11 cellular contexts compared by ENCODE assay signal in the genomic region with DNA sequence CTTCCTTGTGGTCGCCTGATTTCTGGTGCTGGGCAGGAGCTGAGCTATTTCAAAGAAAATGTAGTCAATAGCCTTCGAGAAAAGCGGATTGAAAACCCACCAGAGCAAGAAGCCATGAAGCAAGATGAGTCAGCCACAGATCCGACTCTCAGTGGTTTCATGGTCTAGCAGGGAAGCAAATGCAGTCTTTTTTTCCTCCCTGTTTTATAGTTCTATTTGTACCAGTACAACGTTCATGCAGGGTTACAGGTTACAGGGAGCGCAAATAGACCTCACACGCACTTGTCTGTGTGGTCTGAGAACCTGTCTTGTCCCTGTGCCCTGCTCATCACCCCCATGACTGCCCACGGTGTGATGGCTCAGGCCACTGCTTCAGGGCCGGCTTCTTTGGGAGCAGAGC.
A peak's percentile ranks its signal among the peaks of the same experiment; 100 is the strongest.
DNase-seq lines count a peak whose midpoint lies in the region; ATAC-seq lines count a peak whose summit lies in the region.
"Had no signal": no experiment of that assay in that cellular context is flagged by ENCODE, and none has a peak within 500 bp of the region (broad histone marks: within the 10 kb centered on the region; RNA-seq: fewer than 3 reads in every experiment).

No MANE protein-coding gene starts in this region.

- H3K4me3 Mint-ChIP-seq in memory B cell = no peak overlapping the region

- peaks cover 15% of the 10 kb centered on the region for H3K4me1 Mint-ChIP-seq in memory B cell

- peak; percentile 82 for ATAC-seq in GM19023 (IDR thresholded peaks at IDR 0.05; ENCODE audit: unreplicated experiment)
- ATAC-seq in GM21723 (IDR thresholded peaks at IDR 0.05; ENCODE audit: unreplicated experiment) = peak; percentile 89
- peak; percentile 79 for ATAC-seq in HG03342 (IDR thresholded peaks at IDR 0.05; ENCODE audit: unreplicated experiment)
- ATAC-seq in memory B cell (ENCODE audit: low read depth) = peak; percentile 62
- ATAC-seq: heart left ventricle had no signal

- DNase-seq in memory B cell (ENCODE audit: low spot score in 2 of 2) (no peak), HuH-7 (ENCODE audit: low spot score) (no peak)
- no peak for DNase-seq in NK-92 treated with Interleukin-12 subunit alpha and Interleukin-12 subunit beta, amount 100 ng/mL, for 24 hours (lab: John Stamatoyannopoulos, UW)
- DNase-seq in activated naive CD4-positive, alpha-beta T cell treated with Interleukin-2 at 50 U/mL for 16 hours = no peak
- DNase-seq: heart left ventricle; NCI-H2029 treated with DMSO at 0.1 percent for 48 hours; stimulated activated CD4-positive, alpha-beta T cell treated with anti-CD3 and anti-CD28 coated beads, Interleukin-1b, Interleukin-23, amount 100 ng/mL, for 48 hours; thyroid gland had no signal

- peaks cover 2% of the 10 kb centered on the region for H3K36me3 Mint-ChIP-seq in memory B cell

- peaks cover 13% of the 10 kb centered on the region for H3K27me3 Mint-ChIP-seq in memory B cell

- peaks cover 2% of the 10 kb centered on the region for H3K9me3 Mint-ChIP-seq in memory B cell

- H3K27ac Mint-ChIP-seq in memory B cell = no peak overlapping the region
